1 cellular context compared by ENCODE assay signal in the genomic region with DNA sequence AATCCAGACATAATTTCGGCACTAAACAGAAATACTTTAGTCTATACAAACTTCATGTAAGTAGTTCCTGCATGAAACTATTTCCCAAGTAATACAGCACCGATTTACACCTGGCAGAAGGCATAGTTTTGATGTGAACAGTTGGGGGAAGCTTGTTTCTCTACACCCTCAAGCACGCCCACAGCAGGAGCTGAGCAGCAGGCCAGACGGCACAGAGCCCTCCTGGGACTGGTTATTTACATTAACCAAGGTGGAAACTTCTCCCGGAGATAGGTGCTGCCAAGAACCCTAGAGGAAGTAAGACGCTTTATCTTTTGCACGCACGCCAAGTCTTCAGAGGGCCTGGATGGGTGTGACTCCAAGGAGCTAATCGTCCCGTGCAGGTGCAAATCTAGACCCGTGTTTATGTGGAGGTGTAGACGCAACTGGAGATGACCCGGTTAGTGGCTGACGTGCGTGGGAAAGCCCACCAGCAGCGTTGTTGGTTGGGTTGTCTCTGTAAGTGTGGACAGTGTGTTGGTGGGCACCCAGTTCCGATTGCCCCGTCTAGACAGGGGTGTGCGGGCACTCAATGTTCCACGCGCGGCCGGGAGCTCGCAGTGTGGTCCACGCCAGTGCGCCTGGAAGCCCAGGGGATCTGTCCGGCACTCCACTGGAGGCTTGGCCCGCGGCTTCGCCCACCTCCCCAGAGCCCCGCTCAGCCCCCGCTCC.
TF ChIP-seq lines count a peak whose summit lies in the region.

No MANE protein-coding gene starts in this region.

TF ChIP-seq in K562, 482 proteins besides CTCF, POLR2A, EP300 and RAD21 (continued from another document):
- TF ChIP-seq, protein P1, sequence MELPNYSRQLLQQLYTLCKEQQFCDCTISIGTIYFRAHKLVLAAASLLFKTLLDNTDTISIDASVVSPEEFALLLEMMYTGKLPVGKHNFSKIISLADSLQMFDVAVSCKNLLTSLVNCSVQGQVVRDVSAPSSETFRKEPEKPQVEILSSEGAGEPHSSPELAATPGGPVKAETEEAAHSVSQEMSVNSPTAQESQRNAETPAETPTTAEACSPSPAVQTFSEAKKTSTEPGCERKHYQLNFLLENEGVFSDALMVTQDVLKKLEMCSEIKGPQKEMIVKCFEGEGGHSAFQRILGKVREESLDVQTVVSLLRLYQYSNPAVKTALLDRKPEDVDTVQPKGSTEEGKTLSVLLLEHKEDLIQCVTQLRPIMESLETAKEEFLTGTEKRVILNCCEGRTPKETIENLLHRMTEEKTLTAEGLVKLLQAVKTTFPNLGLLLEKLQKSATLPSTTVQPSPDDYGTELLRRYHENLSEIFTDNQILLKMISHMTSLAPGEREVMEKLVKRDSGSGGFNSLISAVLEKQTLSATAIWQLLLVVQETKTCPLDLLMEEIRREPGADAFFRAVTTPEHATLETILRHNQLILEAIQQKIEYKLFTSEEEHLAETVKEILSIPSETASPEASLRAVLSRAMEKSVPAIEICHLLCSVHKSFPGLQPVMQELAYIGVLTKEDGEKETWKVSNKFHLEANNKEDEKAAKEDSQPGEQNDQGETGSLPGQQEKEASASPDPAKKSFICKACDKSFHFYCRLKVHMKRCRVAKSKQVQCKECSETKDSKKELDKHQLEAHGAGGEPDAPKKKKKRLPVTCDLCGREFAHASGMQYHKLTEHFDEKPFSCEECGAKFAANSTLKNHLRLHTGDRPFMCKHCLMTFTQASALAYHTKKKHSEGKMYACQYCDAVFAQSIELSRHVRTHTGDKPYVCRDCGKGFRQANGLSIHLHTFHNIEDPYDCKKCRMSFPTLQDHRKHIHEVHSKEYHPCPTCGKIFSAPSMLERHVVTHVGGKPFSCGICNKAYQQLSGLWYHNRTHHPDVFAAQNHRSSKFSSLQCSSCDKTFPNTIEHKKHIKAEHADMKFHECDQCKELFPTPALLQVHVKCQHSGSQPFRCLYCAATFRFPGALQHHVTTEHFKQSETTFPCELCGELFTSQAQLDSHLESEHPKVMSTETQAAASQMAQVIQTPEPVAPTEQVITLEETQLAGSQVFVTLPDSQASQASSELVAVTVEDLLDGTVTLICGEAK (IDR thresholded peaks at IDR 0.05): no peak
- TF ChIP-seq, protein P1 (CRISPR knock-in tag; IDR thresholded peaks at IDR 0.05): no peak
- peak; percentile 95; the same call in 1 of the 2 replicates for TF ChIP-seq CC2D1A (IDR thresholded peaks at IDR 0.05)
- TF ChIP-seq THRB (CRISPR knock-in tag; conservative IDR thresholded peaks at IDR 0.05): no peak
- no peak for TF ChIP-seq KAT8 (IDR thresholded peaks at IDR 0.05; ENCODE audit: low read depth)
- no peak for TF ChIP-seq SMARCB1 (IDR thresholded peaks at IDR 0.05; ENCODE audit: insufficient read length, low read depth)
- no peak for TF ChIP-seq ZNF592 (IDR thresholded peaks at IDR 0.05)
- TF ChIP-seq, protein P2, sequence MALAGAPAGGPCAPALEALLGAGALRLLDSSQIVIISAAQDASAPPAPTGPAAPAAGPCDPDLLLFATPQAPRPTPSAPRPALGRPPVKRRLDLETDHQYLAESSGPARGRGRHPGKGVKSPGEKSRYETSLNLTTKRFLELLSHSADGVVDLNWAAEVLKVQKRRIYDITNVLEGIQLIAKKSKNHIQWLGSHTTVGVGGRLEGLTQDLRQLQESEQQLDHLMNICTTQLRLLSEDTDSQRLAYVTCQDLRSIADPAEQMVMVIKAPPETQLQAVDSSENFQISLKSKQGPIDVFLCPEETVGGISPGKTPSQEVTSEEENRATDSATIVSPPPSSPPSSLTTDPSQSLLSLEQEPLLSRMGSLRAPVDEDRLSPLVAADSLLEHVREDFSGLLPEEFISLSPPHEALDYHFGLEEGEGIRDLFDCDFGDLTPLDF (CRISPR knock-in tag; IDR thresholded peaks at IDR 0.05): no peak
- TF ChIP-seq, protein P3, sequence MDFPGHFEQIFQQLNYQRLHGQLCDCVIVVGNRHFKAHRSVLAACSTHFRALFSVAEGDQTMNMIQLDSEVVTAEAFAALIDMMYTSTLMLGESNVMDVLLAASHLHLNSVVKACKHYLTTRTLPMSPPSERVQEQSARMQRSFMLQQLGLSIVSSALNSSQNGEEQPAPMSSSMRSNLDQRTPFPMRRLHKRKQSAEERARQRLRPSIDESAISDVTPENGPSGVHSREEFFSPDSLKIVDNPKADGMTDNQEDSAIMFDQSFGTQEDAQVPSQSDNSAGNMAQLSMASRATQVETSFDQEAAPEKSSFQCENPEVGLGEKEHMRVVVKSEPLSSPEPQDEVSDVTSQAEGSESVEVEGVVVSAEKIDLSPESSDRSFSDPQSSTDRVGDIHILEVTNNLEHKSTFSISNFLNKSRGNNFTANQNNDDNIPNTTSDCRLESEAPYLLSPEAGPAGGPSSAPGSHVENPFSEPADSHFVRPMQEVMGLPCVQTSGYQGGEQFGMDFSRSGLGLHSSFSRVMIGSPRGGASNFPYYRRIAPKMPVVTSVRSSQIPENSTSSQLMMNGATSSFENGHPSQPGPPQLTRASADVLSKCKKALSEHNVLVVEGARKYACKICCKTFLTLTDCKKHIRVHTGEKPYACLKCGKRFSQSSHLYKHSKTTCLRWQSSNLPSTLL (IDR thresholded peaks at IDR 0.05): no peak
- peak; percentile 85 for TF ChIP-seq CCNT2 (IDR thresholded peaks at IDR 0.05; ENCODE audit: borderline replicate concordance, extremely low read depth, insufficient read length, low read depth, low read length)
- TF ChIP-seq ZNF239 (CRISPR knock-in tag; IDR thresholded peaks at IDR 0.05): no peak
- peak in 1 of 3 experiments; percentile 27 for TF ChIP-seq YY1 (IDR thresholded peaks at IDR 0.05; ENCODE audit: borderline replicate concordance in 1 of 3, control insufficient read depth in 1 of 3, extremely low read depth in 1 of 3, insufficient read depth in 3 of 3, insufficient read length in 1 of 3, insufficient replicate concordance in 2 of 3, low read depth in 1 of 3, low read length in 2 of 3)
- peak; percentile 91 for TF ChIP-seq DMBX1 (CRISPR knock-in tag; IDR thresholded peaks at IDR 0.05; ENCODE audit: borderline replicate concordance)
- TF ChIP-seq RERE (CRISPR knock-in tag; IDR thresholded peaks at IDR 0.05; ENCODE audit: borderline replicate concordance): peak; percentile 33; the same call in 1 of the 2 replicates
- no peak for TF ChIP-seq ZNF311 (CRISPR knock-in tag; IDR thresholded peaks at IDR 0.05)
- TF ChIP-seq, protein P4, sequence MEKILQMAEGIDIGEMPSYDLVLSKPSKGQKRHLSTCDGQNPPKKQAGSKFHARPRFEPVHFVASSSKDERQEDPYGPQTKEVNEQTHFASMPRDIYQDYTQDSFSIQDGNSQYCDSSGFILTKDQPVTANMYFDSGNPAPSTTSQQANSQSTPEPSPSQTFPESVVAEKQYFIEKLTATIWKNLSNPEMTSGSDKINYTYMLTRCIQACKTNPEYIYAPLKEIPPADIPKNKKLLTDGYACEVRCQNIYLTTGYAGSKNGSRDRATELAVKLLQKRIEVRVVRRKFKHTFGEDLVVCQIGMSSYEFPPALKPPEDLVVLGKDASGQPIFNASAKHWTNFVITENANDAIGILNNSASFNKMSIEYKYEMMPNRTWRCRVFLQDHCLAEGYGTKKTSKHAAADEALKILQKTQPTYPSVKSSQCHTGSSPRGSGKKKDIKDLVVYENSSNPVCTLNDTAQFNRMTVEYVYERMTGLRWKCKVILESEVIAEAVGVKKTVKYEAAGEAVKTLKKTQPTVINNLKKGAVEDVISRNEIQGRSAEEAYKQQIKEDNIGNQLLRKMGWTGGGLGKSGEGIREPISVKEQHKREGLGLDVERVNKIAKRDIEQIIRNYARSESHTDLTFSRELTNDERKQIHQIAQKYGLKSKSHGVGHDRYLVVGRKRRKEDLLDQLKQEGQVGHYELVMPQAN (IDR thresholded peaks at IDR 0.05; ENCODE audit: borderline replicate concordance): peak; percentile 50; the same call in 1 of the 2 replicates
